Comparison of ENCODE assay signal across 1 cellular context in the genomic region with DNA sequence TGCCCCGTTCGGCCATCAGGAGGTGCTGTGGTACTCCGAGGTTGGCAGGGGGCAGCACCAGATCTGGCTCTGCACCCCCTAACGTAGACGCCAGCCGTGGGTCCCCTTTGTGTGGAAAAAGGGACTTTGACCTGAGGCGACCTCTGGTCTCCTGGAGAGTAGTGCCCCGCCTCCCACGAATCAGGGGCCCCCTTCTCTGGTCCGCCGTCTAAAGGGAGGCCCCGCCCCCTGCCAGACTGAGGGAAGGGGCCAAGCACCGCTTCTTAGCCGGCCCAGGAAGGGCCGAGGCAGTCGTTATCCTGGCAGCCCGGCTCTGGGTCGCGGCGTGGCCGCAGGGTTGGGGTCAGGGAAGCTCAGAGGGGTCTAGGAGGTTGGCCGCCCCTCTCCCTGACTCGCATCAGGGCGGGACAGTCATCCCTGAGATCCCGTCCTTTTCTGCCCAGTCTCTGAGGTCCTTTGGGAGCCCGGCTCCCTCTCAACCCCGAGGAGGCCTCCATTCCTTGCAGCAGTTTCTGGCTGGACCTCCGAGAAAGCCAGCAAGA.
TF ChIP-seq lines count a peak whose summit lies in the region.

No MANE protein-coding gene starts in this region.

TF ChIP-seq in HepG2, 621 proteins besides CTCF, POLR2A, EP300 and RAD21 (continued from another document and continues in another):
- TF ChIP-seq ZNF280B (CRISPR knock-in tag; IDR thresholded peaks at IDR 0.05; ENCODE audit: borderline replicate concordance): no peak
- peak; percentile 56 to 75; a peak in 3 of 4 replicates for TF ChIP-seq NR2F1 (CRISPR knock-in tag; IDR thresholded peaks at IDR 0.05)
- no peak; the same call in 1 of the 2 replicates for TF ChIP-seq IRF2 (CRISPR knock-in tag; IDR thresholded peaks at IDR 0.05)
- no peak for TF ChIP-seq ZNF704 (CRISPR knock-in tag; IDR thresholded peaks at IDR 0.05; ENCODE audit: borderline replicate concordance)
- TF ChIP-seq GATA4 (IDR thresholded peaks at IDR 0.05; ENCODE audit: borderline replicate concordance, low read depth): peak; percentile 22; the same call in 1 of the 2 replicates
- TF ChIP-seq ZNF619 (CRISPR knock-in tag; IDR thresholded peaks at IDR 0.05): no peak
- no peak for TF ChIP-seq HNF1B (CRISPR knock-in tag; IDR thresholded peaks at IDR 0.05)
- TF ChIP-seq ZBTB8A (CRISPR knock-in tag; IDR thresholded peaks at IDR 0.05; ENCODE audit: borderline replicate concordance, low read depth): no peak
- TF ChIP-seq ZNF275 (CRISPR knock-in tag; IDR thresholded peaks at IDR 0.05; ENCODE audit: borderline replicate concordance): 0 out of 2 replicates have a peak, but pooled peaks have one; percentile 60
- TF ChIP-seq ZNF12 (CRISPR knock-in tag; IDR thresholded peaks at IDR 0.05): no peak
- TF ChIP-seq TCF12 (IDR thresholded peaks at IDR 0.05): no peak
- 0 out of 2 replicates have a peak, but pooled peaks have one; percentile 28 for TF ChIP-seq TCF12 (CRISPR knock-in tag; IDR thresholded peaks at IDR 0.05)
- TF ChIP-seq ARNT (IDR thresholded peaks at IDR 0.05): no peak
- TF ChIP-seq, protein P1, sequence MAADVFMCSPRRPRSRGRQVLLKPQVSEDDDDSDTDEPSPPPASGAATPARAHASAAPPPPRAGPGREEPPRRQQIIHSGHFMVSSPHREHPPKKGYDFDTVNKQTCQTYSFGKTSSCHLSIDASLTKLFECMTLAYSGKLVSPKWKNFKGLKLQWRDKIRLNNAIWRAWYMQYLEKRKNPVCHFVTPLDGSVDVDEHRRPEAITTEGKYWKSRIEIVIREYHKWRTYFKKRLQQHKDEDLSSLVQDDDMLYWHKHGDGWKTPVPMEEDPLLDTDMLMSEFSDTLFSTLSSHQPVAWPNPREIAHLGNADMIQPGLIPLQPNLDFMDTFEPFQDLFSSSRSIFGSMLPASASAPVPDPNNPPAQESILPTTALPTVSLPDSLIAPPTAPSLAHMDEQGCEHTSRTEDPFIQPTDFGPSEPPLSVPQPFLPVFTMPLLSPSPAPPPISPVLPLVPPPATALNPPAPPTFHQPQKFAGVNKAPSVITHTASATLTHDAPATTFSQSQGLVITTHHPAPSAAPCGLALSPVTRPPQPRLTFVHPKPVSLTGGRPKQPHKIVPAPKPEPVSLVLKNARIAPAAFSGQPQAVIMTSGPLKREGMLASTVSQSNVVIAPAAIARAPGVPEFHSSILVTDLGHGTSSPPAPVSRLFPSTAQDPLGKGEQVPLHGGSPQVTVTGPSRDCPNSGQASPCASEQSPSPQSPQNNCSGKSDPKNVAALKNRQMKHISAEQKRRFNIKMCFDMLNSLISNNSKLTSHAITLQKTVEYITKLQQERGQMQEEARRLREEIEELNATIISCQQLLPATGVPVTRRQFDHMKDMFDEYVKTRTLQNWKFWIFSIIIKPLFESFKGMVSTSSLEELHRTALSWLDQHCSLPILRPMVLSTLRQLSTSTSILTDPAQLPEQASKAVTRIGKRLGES (CRISPR knock-in tag; IDR thresholded peaks at IDR 0.05; ENCODE audit: borderline replicate concordance): 0 out of 2 replicates have a peak, but pooled peaks have one; percentile 27
- TF ChIP-seq AKNA (CRISPR knock-in tag; IDR thresholded peaks at IDR 0.05; ENCODE audit: borderline replicate concordance): no peak
- TF ChIP-seq ZNF510 (CRISPR knock-in tag; IDR thresholded peaks at IDR 0.05; ENCODE audit: low read depth): no peak
- TF ChIP-seq TBX3 (IDR thresholded peaks at IDR 0.05; ENCODE audit: borderline replicate concordance): no peak
- no peak for TF ChIP-seq ZNF546 (CRISPR knock-in tag; conservative IDR thresholded peaks at IDR 0.05)
- TF ChIP-seq, protein P2, sequence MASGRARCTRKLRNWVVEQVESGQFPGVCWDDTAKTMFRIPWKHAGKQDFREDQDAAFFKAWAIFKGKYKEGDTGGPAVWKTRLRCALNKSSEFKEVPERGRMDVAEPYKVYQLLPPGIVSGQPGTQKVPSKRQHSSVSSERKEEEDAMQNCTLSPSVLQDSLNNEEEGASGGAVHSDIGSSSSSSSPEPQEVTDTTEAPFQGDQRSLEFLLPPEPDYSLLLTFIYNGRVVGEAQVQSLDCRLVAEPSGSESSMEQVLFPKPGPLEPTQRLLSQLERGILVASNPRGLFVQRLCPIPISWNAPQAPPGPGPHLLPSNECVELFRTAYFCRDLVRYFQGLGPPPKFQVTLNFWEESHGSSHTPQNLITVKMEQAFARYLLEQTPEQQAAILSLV (CRISPR knock-in tag; IDR thresholded peaks at IDR 0.05; ENCODE audit: borderline replicate concordance): no peak
- TF ChIP-seq NKX3-1 (CRISPR knock-in tag; IDR thresholded peaks at IDR 0.05): 0 out of 2 replicates have a peak, but pooled peaks have one; percentile 21
- no peak for TF ChIP-seq LRRFIP1 (CRISPR knock-in tag; conservative IDR thresholded peaks at IDR 0.05)
- no peak for TF ChIP-seq ZNF484 (CRISPR knock-in tag; IDR thresholded peaks at IDR 0.05; ENCODE audit: borderline replicate concordance, low read depth)
- no peak for TF ChIP-seq ZBTB38 (CRISPR knock-in tag; IDR thresholded peaks at IDR 0.05)
- peak; percentile 53; the same call in 1 of the 2 replicates for TF ChIP-seq ZNF614 (CRISPR knock-in tag; IDR thresholded peaks at IDR 0.05; ENCODE audit: borderline replicate concordance)
- TF ChIP-seq, protein P3, sequence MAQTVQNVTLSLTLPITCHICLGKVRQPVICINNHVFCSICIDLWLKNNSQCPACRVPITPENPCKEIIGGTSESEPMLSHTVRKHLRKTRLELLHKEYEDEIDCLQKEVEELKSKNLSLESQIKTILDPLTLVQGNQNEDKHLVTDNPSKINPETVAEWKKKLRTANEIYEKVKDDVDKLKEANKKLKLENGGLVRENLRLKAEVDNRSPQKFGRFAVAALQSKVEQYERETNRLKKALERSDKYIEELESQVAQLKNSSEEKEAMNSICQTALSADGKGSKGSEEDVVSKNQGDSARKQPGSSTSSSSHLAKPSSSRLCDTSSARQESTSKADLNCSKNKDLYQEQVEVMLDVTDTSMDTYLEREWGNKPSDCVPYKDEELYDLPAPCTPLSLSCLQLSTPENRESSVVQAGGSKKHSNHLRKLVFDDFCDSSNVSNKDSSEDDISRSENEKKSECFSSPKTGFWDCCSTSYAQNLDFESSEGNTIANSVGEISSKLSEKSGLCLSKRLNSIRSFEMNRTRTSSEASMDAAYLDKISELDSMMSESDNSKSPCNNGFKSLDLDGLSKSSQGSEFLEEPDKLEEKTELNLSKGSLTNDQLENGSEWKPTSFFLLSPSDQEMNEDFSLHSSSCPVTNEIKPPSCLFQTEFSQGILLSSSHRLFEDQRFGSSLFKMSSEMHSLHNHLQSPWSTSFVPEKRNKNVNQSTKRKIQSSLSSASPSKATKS (CRISPR knock-in tag; IDR thresholded peaks at IDR 0.05): no peak; the same call in 1 of the 2 replicates
- TF ChIP-seq, protein P4, sequence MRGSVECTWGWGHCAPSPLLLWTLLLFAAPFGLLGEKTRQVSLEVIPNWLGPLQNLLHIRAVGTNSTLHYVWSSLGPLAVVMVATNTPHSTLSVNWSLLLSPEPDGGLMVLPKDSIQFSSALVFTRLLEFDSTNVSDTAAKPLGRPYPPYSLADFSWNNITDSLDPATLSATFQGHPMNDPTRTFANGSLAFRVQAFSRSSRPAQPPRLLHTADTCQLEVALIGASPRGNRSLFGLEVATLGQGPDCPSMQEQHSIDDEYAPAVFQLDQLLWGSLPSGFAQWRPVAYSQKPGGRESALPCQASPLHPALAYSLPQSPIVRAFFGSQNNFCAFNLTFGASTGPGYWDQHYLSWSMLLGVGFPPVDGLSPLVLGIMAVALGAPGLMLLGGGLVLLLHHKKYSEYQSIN (CRISPR knock-in tag; IDR thresholded peaks at IDR 0.05; ENCODE audit: borderline replicate concordance): no peak
- TF ChIP-seq ZC3H13 (CRISPR knock-in tag; IDR thresholded peaks at IDR 0.05): no peak
- TF ChIP-seq ZNF7 (CRISPR knock-in tag; IDR thresholded peaks at IDR 0.05): no peak
- TF ChIP-seq ATAD3A (CRISPR knock-in tag; IDR thresholded peaks at IDR 0.05): no peak
- no peak for TF ChIP-seq ZNF432 (CRISPR knock-in tag; IDR thresholded peaks at IDR 0.05; ENCODE audit: borderline replicate concordance)
- peak; percentile 56 for TF ChIP-seq NCOA2 (CRISPR knock-in tag; IDR thresholded peaks at IDR 0.05)
- no peak for TF ChIP-seq ZFP36L1 (CRISPR knock-in tag; IDR thresholded peaks at IDR 0.05)
- no peak for TF ChIP-seq RORA (CRISPR knock-in tag; IDR thresholded peaks at IDR 0.05)
- no peak for TF ChIP-seq ZNF850 (CRISPR knock-in tag; conservative IDR thresholded peaks at IDR 0.05)
- peak; percentile 57; the same call in 1 of the 2 replicates for TF ChIP-seq ZSCAN21 (CRISPR knock-in tag; IDR thresholded peaks at IDR 0.05; ENCODE audit: borderline replicate concordance)
